16 cellular contexts compared by ENCODE assay signal in genomic region chr4:181488926-181489325, GRCh38.
DNase-seq lines count a peak whose midpoint lies in the region; ATAC-seq and TF ChIP-seq lines count a peak whose summit lies in the region.
"Had no signal": no experiment of that assay in that cellular context is flagged by ENCODE, and none has a peak within 500 bp of the region (broad histone marks: within the 10 kb centered on the region; RNA-seq: fewer than 3 reads in every experiment).

No MANE protein-coding gene starts in this region.

- no peaks in the 10 kb centered on the region for H3K27me3 ChIP-seq in GM23338 (ENCODE audit: insufficient read depth)
- H3K27me3 ChIP-seq in trophoblast cell (ENCODE audit: insufficient read depth, low read length), result no peaks in the 10 kb centered on the region
- H3K27me3 ChIP-seq: BE2C had no signal

- no peak overlapping the region for H3K4ac ChIP-seq in trophoblast cell (ENCODE audit: low read depth, low read length)

- no peaks in the 10 kb centered on the region for H3K9me3 ChIP-seq in trophoblast cell (ENCODE audit: insufficient read depth, low read depth, low read length)
- H3K9me3 ChIP-seq: BE2C had no signal

- no peak overlapping the region for H2BK5ac ChIP-seq in trophoblast cell (ENCODE audit: low read depth, low read length, poor library complexity)

- peaks cover 4% of the 10 kb centered on the region for H3K4me1 ChIP-seq in GM23338 (ENCODE audit: insufficient read depth)
- no peaks in the 10 kb centered on the region for H3K4me1 ChIP-seq in trophoblast cell (ENCODE audit: control insufficient read depth in 1 of 2, insufficient read depth in 2 of 2, low read length in 2 of 2)
- H3K4me1 ChIP-seq: BE2C had no signal

- H3K4me2 ChIP-seq in GM23338 (no peak overlapping the region), trophoblast cell (ENCODE audit: low read length) (no peak overlapping the region)

- no peaks in the 10 kb centered on the region for H3F3A ChIP-seq in GM23338 (replicated peaks; ENCODE audit: low read depth)

- H3K27ac ChIP-seq in GM23338 (ENCODE audit: low read depth) (no peak overlapping the region), trophoblast cell (ENCODE audit: low read depth, low read length) (no peak overlapping the region)
- H3K27ac ChIP-seq: C4-2B had no signal

- TF ChIP-seq CTCF in GM23338 (conservative IDR thresholded peaks at IDR 0.05; ENCODE audit: low read depth in 2 of 2) (no peak), astrocyte of the cerebellum (IDR thresholded peaks at IDR 0.05; ENCODE audit: low read depth, low read length, missing control alignments) (peak; percentile 2)

- no peak for DNase-seq in GM23338 (ENCODE audit: low spot score)
- no peak for DNase-seq in astrocyte of the cerebellum (ENCODE audit: low read depth)
- DNase-seq in globus pallidus (ENCODE audit: low spot score), result peak; percentile 46
- no peak for DNase-seq in trophoblast cell
- no peak for DNase-seq in T-helper 2 cell
- DNase-seq in SK-N-DZ (ENCODE audit: low spot score), result no peak
- DNase-seq in germinal center (ENCODE audit: low spot score), result no peak
- no peak for DNase-seq in cerebellar nuclear complex (lab: John Stamatoyannopoulos, UW)
- DNase-seq: BE2C; CD4-positive, alpha-beta memory T cell; DMS79; GOT3; HCEC 1CT; HFFc6 had no signal

- H3K4me1 Mint-ChIP-seq in GM23338, result peaks cover 7% of the 10 kb centered on the region
- H3K4me1 Mint-ChIP-seq: CD4-positive, alpha-beta memory T cell had no signal

- H3K79me2 ChIP-seq in GM23338 (replicated peaks; ENCODE audit: insufficient read depth) (no peaks in the 10 kb centered on the region), trophoblast cell (ENCODE audit: control insufficient read depth, insufficient read depth, low read length, poor library complexity) (no peaks in the 10 kb centered on the region)

- in situ Hi-C loops in astrocyte of the cerebellum (cut with HindIII; ENCODE audit: low sequenced_read_pairs), result no loop called here

- no peaks in the 10 kb centered on the region for H3K9me2 ChIP-seq in GM23338 (ENCODE audit: insufficient read depth)

- H4K8ac ChIP-seq in trophoblast cell (ENCODE audit: low read depth, low read length), result no peak overlapping the region

- no peaks in the 10 kb centered on the region for H3K9me3 Mint-ChIP-seq in GM23338
- H3K9me3 Mint-ChIP-seq: CD4-positive, alpha-beta memory T cell; HFFc6 had no signal

- peaks cover 3% of the 10 kb centered on the region for H3K27me3 Mint-ChIP-seq in GM23338 (ENCODE audit: insufficient read depth, low read depth, poor library complexity)
- H3K27me3 Mint-ChIP-seq: CD4-positive, alpha-beta memory T cell had no signal

- H3K9ac ChIP-seq in trophoblast cell (ENCODE audit: low read length), result no peak overlapping the region

- no peak overlapping the region for H2BK120ac ChIP-seq in trophoblast cell (ENCODE audit: insufficient read depth, low read length, poor library complexity)

- H3K18ac ChIP-seq in trophoblast cell (ENCODE audit: low read length), result no peak overlapping the region

- H3K79me1 ChIP-seq in trophoblast cell (ENCODE audit: low read length), result no peaks in the 10 kb centered on the region

- no peak overlapping the region for H2AK5ac ChIP-seq in trophoblast cell (ENCODE audit: low read length)

- H3K36me3 Mint-ChIP-seq in GM23338 (ENCODE audit: low read depth), result no peaks in the 10 kb centered on the region
- H3K36me3 Mint-ChIP-seq: CD4-positive, alpha-beta memory T cell had no signal

- H2BK12ac ChIP-seq in trophoblast cell (ENCODE audit: low read length), result no peak overlapping the region

- H3K27ac Mint-ChIP-seq in GM23338, result peak overlapping the region; percentile 17; the same call in 1 of the 2 replicates
- H3K27ac Mint-ChIP-seq: CD4-positive, alpha-beta memory T cell; HFFc6 had no signal

- no peak for ATAC-seq in GM23338
- ATAC-seq: HepG2 had no signal

- no peak overlapping the region for H3K4me3 Mint-ChIP-seq in GM23338
- H3K4me3 Mint-ChIP-seq: CD4-positive, alpha-beta memory T cell; HFFc6 had no signal

- no peak overlapping the region for H3K14ac ChIP-seq in trophoblast cell (ENCODE audit: low read length)

- H2AFZ ChIP-seq in GM23338 (peak overlapping the region; percentile 13; the same call in 1 of the 2 replicates), trophoblast cell (ENCODE audit: insufficient read depth, low read length, poor library complexity) (no peak overlapping the region)

- no peak overlapping the region for H4K12ac ChIP-seq in trophoblast cell (ENCODE audit: low read depth, low read length)

- no peaks in the 10 kb centered on the region for H4K20me1 ChIP-seq in GM23338 (replicated peaks; ENCODE audit: insufficient read depth)

- no peak overlapping the region for H4K91ac ChIP-seq in trophoblast cell (ENCODE audit: low read depth, low read length)

- H3K4me3 ChIP-seq in GM23338, result no peak overlapping the region
- H3K4me3 ChIP-seq in astrocyte of the cerebellum (ENCODE audit: low read depth, low read length), result no peak overlapping the region
- no peak overlapping the region for H3K4me3 ChIP-seq in trophoblast cell (ENCODE audit: low read depth, low read length)

- H3K36me3 ChIP-seq in GM23338 (ENCODE audit: insufficient read depth), result no peaks in the 10 kb centered on the region
- no peaks in the 10 kb centered on the region for H3K36me3 ChIP-seq in trophoblast cell (ENCODE audit: control insufficient read depth in 1 of 2, insufficient read depth in 2 of 2, low read length in 2 of 2)
- H3K36me3 ChIP-seq: BE2C had no signal

- H3K23ac ChIP-seq in trophoblast cell (ENCODE audit: low read length), result peak overlapping the region; percentile 67

TF ChIP-seq in GM23338, 12 proteins besides CTCF, POLR2A, EP300 and RAD21 (continues in another document):
- TF ChIP-seq NANOG (IDR thresholded peaks at IDR 0.05; ENCODE audit: borderline replicate concordance) (no peak), ZNF462 (CRISPR knock-in tag; IDR thresholded peaks at IDR 0.05) (no peak)
